Comparison of ENCODE assay signal across 36 cellular contexts in genomic region chr5:97093193-97093592, GRCh38. TPM values are rescaled to one million over a fixed set of nuclear protein-coding genes. Genes with fewer than 3 reads are reported as not detected.
"Had no signal": no experiment of that assay in that cellular context is flagged by ENCODE, and none has a peak within 500 bp of the region (broad histone marks: within the 10 kb centered on the region; RNA-seq: fewer than 3 reads in every experiment).

No MANE protein-coding gene starts in this region.

- H3K27ac ChIP-seq: adrenal gland, body of pancreas, brain microvascular endothelial cell, breast epithelium, VCaP had no signal

- H3K27me3 ChIP-seq: adrenal gland, body of pancreas, brain microvascular endothelial cell, breast epithelium had no signal

- FAIRE-seq: astrocyte, TTC549 had no signal

- H3K4me1 ChIP-seq: adrenal gland, body of pancreas, breast epithelium had no signal

- H3K36me3 ChIP-seq: adrenal gland, brain microvascular endothelial cell, breast epithelium had no signal

- H3K4me3 ChIP-seq: adrenal gland, body of pancreas, breast epithelium had no signal

- DNase-seq: activated B cell treated with CpG ODN at 0.5 μM for 24 hours; activated CD4-positive, alpha-beta memory T cell treated with anti-CD3 and anti-CD28 coated beads for 36 hours; activated CD4-positive, alpha-beta T cell treated with anti-CD3 and anti-CD28 coated beads for 4 hours; activated CD4-positive, alpha-beta T cell treated with anti-CD3 and anti-CD28 coated beads, Interleukin-2, amount 10 ng/mL, durations not matched to agents 24 days and 14 days; activated CD4-positive, alpha-beta T cell treated with anti-CD3 and anti-CD28 coated beads, Interleukin-2, amount 50 U/mL, for 1 hour; activated CD4-positive, alpha-beta T cell treated with anti-CD3 and anti-CD28 coated beads, Interleukin-2, amount 50 U/mL, for 4 hours; activated CD4-positive, CD25-positive, alpha-beta regulatory T cell treated with anti-CD3 and anti-CD28 coated beads, Interleukin-2, amount 50 U/mL, for 72 hours; activated CD8-positive, alpha-beta memory T cell treated with anti-CD3 and anti-CD28 coated beads, Interleukin-2, amount 50 U/mL, for 4 hours; activated CD8-positive, alpha-beta T cell treated with anti-CD3 and anti-CD28 coated beads for 36 hours; activated effector memory CD4-positive, alpha-beta T cell treated with anti-CD3 and anti-CD28 coated beads, Interleukin-2, amount 50 U/mL, for 16 hours; activated gamma-delta T cell treated with Interleukin-2 at 50 U/mL for 16 hours; activated naive CD4-positive, alpha-beta T cell; activated naive CD4-positive, alpha-beta T cell treated with anti-CD3 and anti-CD28 coated beads for 36 hours; activated naive CD4-positive, alpha-beta T cell treated with anti-CD3 and anti-CD28 coated beads, Interleukin-2, amount 50 U/mL, for 16 hours; activated naive CD8-positive, alpha-beta T cell treated with anti-CD3 and anti-CD28 coated beads for 36 hours; activated T-cell treated with anti-CD3 and anti-CD28 coated beads for 4 hours; activated T-cell treated with anti-CD3 and anti-CD28 coated beads, Interleukin-2, amount 50 U/mL, for 1 hour; activated T-cell treated with anti-CD3 and anti-CD28 coated beads, Interleukin-2, amount 50 U/mL, for 4 hours; activated T-cell treated with anti-CD3 and anti-CD28 coated beads, Interleukin-2, amount 50 U/mL, for 72 hours; adrenal gland; amniotic stem cell; aorta; body of pancreas; brain microvascular endothelial cell; central memory CD4-positive, alpha-beta T cell; T-helper 2 cell; T-helper 9 cell had no signal

- ATAC-seq: activated CD8-positive, alpha-beta T cell treated with anti-CD3 and anti-CD28 coated beads for 36 hours; activated naive CD4-positive, alpha-beta T cell treated with anti-CD3 and anti-CD28 coated beads, Interleukin-2, amount 50 U/mL, for 72 hours; activated T-cell treated with anti-CD3 and anti-CD28 coated beads, Interleukin-2, amount 50 U/mL, for 4 hours; activated T-cell treated with anti-CD3 and anti-CD28 coated beads, Interleukin-2, amount 50 U/mL, for 72 hours; activated T-helper 17 cell treated with anti-CD3 and anti-CD28 coated beads, Interleukin-2, amount 50 U/mL, for 72 hours; body of pancreas had no signal

- H3K9me3 ChIP-seq: adrenal gland, body of pancreas, breast epithelium had no signal

RNA-seq across cellular contexts. Expression of gene LIX1, which starts 49.2 kb away (rescaled TPM):
- total RNA-seq: activated B cell treated with CpG ODN at 0.5 μM for 24 hours; activated CD4-positive, alpha-beta memory T cell treated with anti-CD3 and anti-CD28 coated beads for 36 hours; activated CD4-positive, alpha-beta T cell treated with anti-CD3 and anti-CD28 coated beads, Interleukin-2, amount 10 ng/mL, durations not matched to agents 24 days and 14 days; activated CD8-positive, alpha-beta memory T cell treated with anti-CD3 and anti-CD28 coated beads for 36 hours; activated CD8-positive, alpha-beta T cell treated with anti-CD3 and anti-CD28 coated beads for 36 hours; activated naive CD4-positive, alpha-beta T cell treated with anti-CD3 and anti-CD28 coated beads for 36 hours; activated naive CD4-positive, alpha-beta T cell treated with anti-CD3 and anti-CD28 coated beads, Interleukin-2, amount 50 U/mL, for 72 hours; activated naive CD8-positive, alpha-beta T cell treated with anti-CD3 and anti-CD28 coated beads for 36 hours; activated T-cell treated with anti-CD3 and anti-CD28 coated beads, Interleukin-2, amount 50 U/mL, for 4 hours; activated T-cell treated with anti-CD3 and anti-CD28 coated beads, Interleukin-2, amount 50 U/mL, for 72 hours; activated T-helper 1 cell treated with anti-CD3 and anti-CD28 coated beads, Interleukin-12 subunit alpha, Interleukin-12 subunit beta, Interleukin-2, Interleukin-4 antibody, amounts not matched to agents 30 ng/mL and 10 ng/mL and 1 ng/mL, durations not matched to agents 14 hours and 24 hours and 36 hours; activated T-helper 17 cell treated with anti-CD3 and anti-CD28 coated beads, Interleukin-2, amount 50 U/mL, for 72 hours; adrenal gland; aorta; cardiac septum had no signal
- polyA plus RNA-seq: aorta had no signal
